ENCODE assay signal across 9 cellular contexts in the genomic region with DNA sequence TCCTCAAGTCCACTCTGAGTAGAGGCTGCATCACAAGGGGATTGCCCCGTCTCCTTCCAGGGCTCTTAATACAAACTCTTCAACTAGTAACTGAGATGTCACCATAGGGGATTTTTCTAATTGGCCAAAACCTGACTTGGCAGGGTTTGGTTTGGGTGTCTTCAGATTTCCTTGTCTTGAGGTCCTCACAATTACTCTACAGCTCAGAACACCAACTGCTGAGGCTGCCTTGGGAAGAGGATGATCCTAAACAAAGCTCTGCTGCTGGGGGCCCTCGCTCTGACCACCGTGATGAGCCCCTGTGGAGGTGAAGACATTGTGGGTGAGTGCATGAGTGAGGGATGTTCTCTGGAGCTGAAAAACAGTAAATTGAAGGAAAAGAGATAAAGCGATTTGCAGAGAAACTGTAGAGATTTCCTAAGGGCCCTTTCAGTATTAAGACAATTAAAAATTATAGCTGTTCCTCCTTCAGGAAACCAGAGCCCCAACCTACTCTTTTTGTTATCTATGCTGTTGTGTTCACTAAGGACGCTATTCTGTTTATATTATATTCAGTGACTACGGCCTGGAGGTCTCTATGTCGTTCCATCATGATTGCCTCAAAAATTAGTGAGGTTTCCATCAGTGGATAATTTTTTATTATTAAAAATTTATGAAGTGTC. TPM values are rescaled to one million over a fixed set of nuclear protein-coding genes. Genes with fewer than 3 reads are reported as not detected.
DNase-seq lines count a peak whose midpoint lies in the region; ATAC-seq and TF ChIP-seq lines count a peak whose summit lies in the region.
"Had no signal": no experiment of that assay in that cellular context is flagged by ENCODE, and none has a peak within 500 bp of the region (broad histone marks: within the 10 kb centered on the region; RNA-seq: fewer than 3 reads in every experiment).

Gene HLA-DQA1, plus strand, starts transcription at position 188 of the 662 bp plus-strand sequence. Its CDS starts 53 bp downstream, at position 241.

- no peaks in the 10 kb centered on the region for H3K36me3 ChIP-seq in adrenal gland (replicated peaks in 1 of 2)

- H3K4me3 Mint-ChIP-seq in activated CD4-positive, alpha-beta T cell treated with anti-CD3 and anti-CD28 coated beads, Interleukin-2, amount 10 ng/mL, durations not matched to agents 24 days and 14 days, result peak within 1 kb of the TSS; percentile 66
- no peak within 1 kb of the TSS for H3K4me3 Mint-ChIP-seq in type B pancreatic cell

- H3K4me3 ChIP-seq in adrenal gland, result no peak within 1 kb of the TSS

- peaks cover 4% of the 10 kb centered on the region for H3K9me3 Mint-ChIP-seq in activated CD4-positive, alpha-beta T cell treated with anti-CD3 and anti-CD28 coated beads, Interleukin-2, amount 10 ng/mL, durations not matched to agents 24 days and 14 days
- no peaks in the 10 kb centered on the region for H3K9me3 Mint-ChIP-seq in type B pancreatic cell

- TF ChIP-seq POLR2A in adrenal gland (IDR thresholded peaks at IDR 0.05), result peak in 1 of 2 donors; percentile 44

- TF ChIP-seq CTCF in adrenal gland (IDR thresholded peaks at IDR 0.05) (no peak), type B pancreatic cell (conservative IDR thresholded peaks at IDR 0.05) (no peak)

- peak; percentile 65 for DNase-seq in activated CD4-positive, alpha-beta T cell treated with anti-CD3 and anti-CD28 coated beads, Interleukin-2, amount 10 ng/mL, durations not matched to agents 24 days and 14 days
- DNase-seq in activated CD4-positive, alpha-beta T cell treated with anti-CD3 and anti-CD28 coated beads for 1 hour, result no peak
- DNase-seq in adrenal gland (peak in 3 of 7 donors; percentile 17 to 44 (median 25)), superior temporal gyrus (ENCODE audit: extremely low spot score) (peak; percentile 17), NCI-H1105 (lab: John Stamatoyannopoulos, UW) (no peak), type B pancreatic cell (ENCODE audit: extremely low spot score, unreplicated experiment) (no peak), SIG-M5 (lab: John Stamatoyannopoulos, UW) (no peak)

- H3K4me1 ChIP-seq in adrenal gland (replicated peaks in 1 of 2), result no peaks in the 10 kb centered on the region

- 15 to 41% (median 32%) methylated on average over 7 of the region's 7 CpGs for WGBS in adrenal gland, 4 donors

- no peak within 1 kb of the TSS for H3K27ac ChIP-seq in adrenal gland

- H3K36me3 Mint-ChIP-seq in activated CD4-positive, alpha-beta T cell treated with anti-CD3 and anti-CD28 coated beads, Interleukin-2, amount 10 ng/mL, durations not matched to agents 24 days and 14 days (ENCODE audit: low read depth), result no peaks in the 10 kb centered on the region
- no peaks in the 10 kb centered on the region for H3K36me3 Mint-ChIP-seq in type B pancreatic cell

- intact Hi-C loops in activated CD4-positive, alpha-beta T cell treated with anti-CD3 and anti-CD28 coated beads, Interleukin-2, amount 10 ng/mL, durations not matched to agents 24 days and 14 days (cut with micrococcal nuclease), result no loop called here
- intact Hi-C loops in adrenal gland (cut with DNase I), result no loop called here

- peaks cover 27% of the 10 kb centered on the region for H3K4me1 Mint-ChIP-seq in activated CD4-positive, alpha-beta T cell treated with anti-CD3 and anti-CD28 coated beads, Interleukin-2, amount 10 ng/mL, durations not matched to agents 24 days and 14 days
- no peaks in the 10 kb centered on the region for H3K4me1 Mint-ChIP-seq in type B pancreatic cell (ENCODE audit: unreplicated experiment)

- no peaks in the 10 kb centered on the region for H3K27me3 ChIP-seq in adrenal gland

- H3K27me3 Mint-ChIP-seq in activated CD4-positive, alpha-beta T cell treated with anti-CD3 and anti-CD28 coated beads, Interleukin-2, amount 10 ng/mL, durations not matched to agents 24 days and 14 days, result peaks cover 38% of the 10 kb centered on the region
- H3K27me3 Mint-ChIP-seq in type B pancreatic cell, result peaks cover 41% of the 10 kb centered on the region

- H3K9me3 ChIP-seq in adrenal gland (replicated peaks in 1 of 3), result no peaks in the 10 kb centered on the region

- no peak within 1 kb of the TSS for H3K27ac Mint-ChIP-seq in activated CD4-positive, alpha-beta T cell treated with anti-CD3 and anti-CD28 coated beads, Interleukin-2, amount 10 ng/mL, durations not matched to agents 24 days and 14 days
- no peak within 1 kb of the TSS for H3K27ac Mint-ChIP-seq in type B pancreatic cell

- ATAC-seq in HG03025 (IDR thresholded peaks at IDR 0.05; ENCODE audit: low FRiP score, unreplicated experiment), result peak; percentile 63
- ATAC-seq: Panc1 had no signal

RNA-seq across cellular contexts. Expression of gene HLA-DQA1, which starts in this region (rescaled TPM):
- total RNA-seq in activated CD4-positive, alpha-beta T cell treated with anti-CD3 and anti-CD28 coated beads, Interleukin-2, amount 10 ng/mL, durations not matched to agents 24 days and 14 days, result 3.6 and 4.0 TPM in 2 replicates
- total RNA-seq in adrenal gland (100 to 1,000 TPM in 1 of 8 donors, 10 to 100 TPM in 4, 1 to 10 TPM in 3; 2.9 to 135 (median 19.3) TPM), type B pancreatic cell (ENCODE audit: low replicate concordance) (not detected in 2 replicates)
- polyA plus RNA-seq in adrenal gland, result 10 to 100 TPM in 2 of 3 donors, 1 to 10 TPM in 1; 7.4 to 20.1 (median 16.9) TPM

Comparison
In these comparisons a context has a peak if more than half of its experiments do, and no peak if none do; other contexts are left out.
1. DNase-seq: peak in activated CD4-positive, alpha-beta T cell treated with anti-CD3 and anti-CD28 coated beads, Interleukin-2, amount 10 ng/mL, durations not matched to agents 24 days and 14 days (single experiment) and superior temporal gyrus (single experiment); none in activated CD4-positive, alpha-beta T cell treated with anti-CD3 and anti-CD28 coated beads for 1 hour (single experiment), NCI-H1105 (single experiment), type B pancreatic cell (single experiment) and SIG-M5 (single experiment).